In the genomic region with DNA sequence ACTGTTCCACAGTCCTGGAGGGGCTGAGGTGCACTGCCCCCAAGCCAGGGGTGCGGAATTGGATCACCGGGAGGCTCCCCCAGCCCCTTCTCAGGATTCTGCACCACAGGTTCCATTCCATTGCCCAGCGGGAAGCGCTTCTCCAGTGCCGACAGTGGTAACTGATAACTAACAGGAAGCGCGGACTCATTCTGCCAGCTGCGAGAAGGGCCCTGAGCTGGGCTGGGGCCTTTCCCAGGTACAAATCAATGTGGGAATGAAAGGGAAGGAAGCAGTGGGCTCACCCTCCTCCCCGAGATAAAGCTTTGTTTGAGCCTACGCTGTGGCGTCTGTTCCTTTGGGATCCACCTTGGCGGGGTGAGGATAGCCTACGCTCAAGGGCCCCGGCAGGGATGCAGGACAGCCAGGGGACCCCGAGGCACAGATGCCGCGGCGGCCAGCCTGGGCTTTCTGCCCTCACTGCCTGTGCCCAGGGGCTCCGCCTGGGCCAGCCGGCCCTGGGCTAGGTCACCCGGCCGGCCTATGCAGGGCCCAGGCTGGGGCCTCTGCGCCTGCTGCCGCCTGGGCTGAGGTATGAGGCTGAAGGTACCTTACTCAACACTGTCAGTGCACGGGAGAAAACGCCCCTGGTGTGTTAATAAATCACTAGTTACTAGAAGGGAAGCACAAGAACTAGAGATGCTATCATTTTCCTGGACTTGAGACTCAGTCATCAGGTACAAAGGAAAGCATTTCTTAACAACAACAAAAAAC, we compare ENCODE assay signal across 1 cellular context.
TF ChIP-seq lines count a peak whose summit lies in the region.

No MANE protein-coding gene starts in this region.

TF ChIP-seq in K562, 482 proteins besides CTCF, POLR2A, EP300 and RAD21:
- TF ChIP-seq, protein P1, sequence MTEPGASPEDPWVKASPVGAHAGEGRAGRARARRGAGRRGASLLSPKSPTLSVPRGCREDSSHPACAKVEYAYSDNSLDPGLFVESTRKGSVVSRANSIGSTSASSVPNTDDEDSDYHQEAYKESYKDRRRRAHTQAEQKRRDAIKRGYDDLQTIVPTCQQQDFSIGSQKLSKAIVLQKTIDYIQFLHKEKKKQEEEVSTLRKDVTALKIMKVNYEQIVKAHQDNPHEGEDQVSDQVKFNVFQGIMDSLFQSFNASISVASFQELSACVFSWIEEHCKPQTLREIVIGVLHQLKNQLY (CRISPR knock-in tag; conservative IDR thresholded peaks at IDR 0.05) = no peak
- TF ChIP-seq FOXJ2 (tag; IDR thresholded peaks at IDR 0.05) = no peak
- TF ChIP-seq RFX5 (IDR thresholded peaks at IDR 0.05; ENCODE audit: low read depth, low read length) = no peak
- no peak for TF ChIP-seq HOXB6 (CRISPR knock-in tag; IDR thresholded peaks at IDR 0.05; ENCODE audit: borderline replicate concordance)
- TF ChIP-seq SPI1 (IDR thresholded peaks at IDR 0.05; ENCODE audit: borderline replicate concordance, low read depth, low read length) = no peak
- TF ChIP-seq, protein P2, sequence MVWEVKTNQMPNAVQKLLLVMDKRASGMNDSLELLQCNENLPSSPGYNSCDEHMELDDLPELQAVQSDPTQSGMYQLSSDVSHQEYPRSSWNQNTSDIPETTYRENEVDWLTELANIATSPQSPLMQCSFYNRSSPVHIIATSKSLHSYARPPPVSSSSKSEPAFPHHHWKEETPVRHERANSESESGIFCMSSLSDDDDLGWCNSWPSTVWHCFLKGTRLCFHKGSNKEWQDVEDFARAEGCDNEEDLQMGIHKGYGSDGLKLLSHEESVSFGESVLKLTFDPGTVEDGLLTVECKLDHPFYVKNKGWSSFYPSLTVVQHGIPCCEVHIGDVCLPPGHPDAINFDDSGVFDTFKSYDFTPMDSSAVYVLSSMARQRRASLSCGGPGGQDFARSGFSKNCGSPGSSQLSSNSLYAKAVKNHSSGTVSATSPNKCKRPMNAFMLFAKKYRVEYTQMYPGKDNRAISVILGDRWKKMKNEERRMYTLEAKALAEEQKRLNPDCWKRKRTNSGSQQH (CRISPR knock-in tag; IDR thresholded peaks at IDR 0.05) = no peak
- TF ChIP-seq, protein P3, sequence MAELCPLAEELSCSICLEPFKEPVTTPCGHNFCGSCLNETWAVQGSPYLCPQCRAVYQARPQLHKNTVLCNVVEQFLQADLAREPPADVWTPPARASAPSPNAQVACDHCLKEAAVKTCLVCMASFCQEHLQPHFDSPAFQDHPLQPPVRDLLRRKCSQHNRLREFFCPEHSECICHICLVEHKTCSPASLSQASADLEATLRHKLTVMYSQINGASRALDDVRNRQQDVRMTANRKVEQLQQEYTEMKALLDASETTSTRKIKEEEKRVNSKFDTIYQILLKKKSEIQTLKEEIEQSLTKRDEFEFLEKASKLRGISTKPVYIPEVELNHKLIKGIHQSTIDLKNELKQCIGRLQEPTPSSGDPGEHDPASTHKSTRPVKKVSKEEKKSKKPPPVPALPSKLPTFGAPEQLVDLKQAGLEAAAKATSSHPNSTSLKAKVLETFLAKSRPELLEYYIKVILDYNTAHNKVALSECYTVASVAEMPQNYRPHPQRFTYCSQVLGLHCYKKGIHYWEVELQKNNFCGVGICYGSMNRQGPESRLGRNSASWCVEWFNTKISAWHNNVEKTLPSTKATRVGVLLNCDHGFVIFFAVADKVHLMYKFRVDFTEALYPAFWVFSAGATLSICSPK (IDR thresholded peaks at IDR 0.05; ENCODE audit: borderline replicate concordance) = no peak
- TF ChIP-seq, protein P4, sequence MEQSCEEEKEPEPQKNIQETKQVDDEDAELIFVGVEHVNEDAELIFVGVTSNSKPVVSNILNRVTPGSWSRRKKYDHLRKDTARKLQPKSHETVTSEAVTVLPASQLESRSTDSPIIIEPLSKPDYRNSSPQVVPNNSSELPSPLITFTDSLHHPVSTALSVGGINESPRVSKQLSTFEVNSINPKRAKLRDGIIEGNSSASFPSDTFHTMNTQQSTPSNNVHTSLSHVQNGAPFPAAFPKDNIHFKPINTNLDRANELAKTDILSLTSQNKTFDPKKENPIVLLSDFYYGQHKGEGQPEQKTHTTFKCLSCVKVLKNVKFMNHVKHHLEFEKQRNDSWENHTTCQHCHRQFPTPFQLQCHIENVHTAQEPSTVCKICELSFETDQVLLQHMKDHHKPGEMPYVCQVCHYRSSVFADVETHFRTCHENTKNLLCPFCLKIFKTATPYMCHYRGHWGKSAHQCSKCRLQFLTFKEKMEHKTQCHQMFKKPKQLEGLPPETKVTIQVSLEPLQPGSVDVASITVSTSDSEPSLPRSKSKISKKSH (CRISPR knock-in tag; IDR thresholded peaks at IDR 0.05) = no peak
- TF ChIP-seq, protein P5, sequence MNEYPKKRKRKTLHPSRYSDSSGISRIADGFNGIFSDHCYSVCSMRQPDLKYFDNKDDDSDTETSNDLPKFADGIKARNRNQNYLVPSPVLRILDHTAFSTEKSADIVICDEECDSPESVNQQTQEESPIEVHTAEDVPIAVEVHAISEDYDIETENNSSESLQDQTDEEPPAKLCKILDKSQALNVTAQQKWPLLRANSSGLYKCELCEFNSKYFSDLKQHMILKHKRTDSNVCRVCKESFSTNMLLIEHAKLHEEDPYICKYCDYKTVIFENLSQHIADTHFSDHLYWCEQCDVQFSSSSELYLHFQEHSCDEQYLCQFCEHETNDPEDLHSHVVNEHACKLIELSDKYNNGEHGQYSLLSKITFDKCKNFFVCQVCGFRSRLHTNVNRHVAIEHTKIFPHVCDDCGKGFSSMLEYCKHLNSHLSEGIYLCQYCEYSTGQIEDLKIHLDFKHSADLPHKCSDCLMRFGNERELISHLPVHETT (CRISPR knock-in tag; conservative IDR thresholded peaks at IDR 0.05 in 1 of 2, IDR thresholded peaks at IDR 0.05 in 1 of 2) = no peak
- TF ChIP-seq, protein P6, sequence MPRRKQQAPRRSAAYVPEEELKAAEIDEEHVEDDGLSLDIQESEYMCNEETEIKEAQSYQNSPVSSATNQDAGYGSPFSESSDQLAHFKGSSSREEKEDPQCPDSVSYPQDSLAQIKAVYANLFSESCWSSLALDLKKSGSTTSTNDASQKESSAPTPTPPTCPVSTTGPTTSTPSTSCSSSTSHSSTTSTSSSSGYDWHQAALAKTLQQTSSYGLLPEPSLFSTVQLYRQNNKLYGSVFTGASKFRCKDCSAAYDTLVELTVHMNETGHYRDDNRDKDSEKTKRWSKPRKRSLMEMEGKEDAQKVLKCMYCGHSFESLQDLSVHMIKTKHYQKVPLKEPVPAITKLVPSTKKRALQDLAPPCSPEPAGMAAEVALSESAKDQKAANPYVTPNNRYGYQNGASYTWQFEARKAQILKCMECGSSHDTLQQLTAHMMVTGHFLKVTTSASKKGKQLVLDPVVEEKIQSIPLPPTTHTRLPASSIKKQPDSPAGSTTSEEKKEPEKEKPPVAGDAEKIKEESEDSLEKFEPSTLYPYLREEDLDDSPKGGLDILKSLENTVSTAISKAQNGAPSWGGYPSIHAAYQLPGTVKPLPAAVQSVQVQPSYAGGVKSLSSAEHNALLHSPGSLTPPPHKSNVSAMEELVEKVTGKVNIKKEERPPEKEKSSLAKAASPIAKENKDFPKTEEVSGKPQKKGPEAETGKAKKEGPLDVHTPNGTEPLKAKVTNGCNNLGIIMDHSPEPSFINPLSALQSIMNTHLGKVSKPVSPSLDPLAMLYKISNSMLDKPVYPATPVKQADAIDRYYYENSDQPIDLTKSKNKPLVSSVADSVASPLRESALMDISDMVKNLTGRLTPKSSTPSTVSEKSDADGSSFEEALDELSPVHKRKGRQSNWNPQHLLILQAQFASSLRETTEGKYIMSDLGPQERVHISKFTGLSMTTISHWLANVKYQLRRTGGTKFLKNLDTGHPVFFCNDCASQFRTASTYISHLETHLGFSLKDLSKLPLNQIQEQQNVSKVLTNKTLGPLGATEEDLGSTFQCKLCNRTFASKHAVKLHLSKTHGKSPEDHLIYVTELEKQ (CRISPR knock-in tag; IDR thresholded peaks at IDR 0.05) = no peak
- no peak for TF ChIP-seq SRSF3 (IDR thresholded peaks at IDR 0.05; ENCODE audit: insufficient read depth, low read length)
- TF ChIP-seq ATF7 (IDR thresholded peaks at IDR 0.05) = no peak
- TF ChIP-seq, protein P7, sequence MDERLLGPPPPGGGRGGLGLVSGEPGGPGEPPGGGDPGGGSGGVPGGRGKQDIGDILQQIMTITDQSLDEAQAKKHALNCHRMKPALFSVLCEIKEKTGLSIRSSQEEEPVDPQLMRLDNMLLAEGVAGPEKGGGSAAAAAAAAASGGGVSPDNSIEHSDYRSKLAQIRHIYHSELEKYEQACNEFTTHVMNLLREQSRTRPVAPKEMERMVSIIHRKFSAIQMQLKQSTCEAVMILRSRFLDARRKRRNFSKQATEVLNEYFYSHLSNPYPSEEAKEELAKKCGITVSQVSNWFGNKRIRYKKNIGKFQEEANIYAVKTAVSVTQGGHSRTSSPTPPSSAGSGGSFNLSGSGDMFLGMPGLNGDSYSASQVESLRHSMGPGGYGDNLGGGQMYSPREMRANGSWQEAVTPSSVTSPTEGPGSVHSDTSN (CRISPR knock-in tag; IDR thresholded peaks at IDR 0.05; ENCODE audit: low read depth) = no peak
- TF ChIP-seq, protein P7 (tag; conservative IDR thresholded peaks at IDR 0.05; ENCODE audit: low read depth) = no peak
- no peak for TF ChIP-seq HMGN3 (IDR thresholded peaks at IDR 0.05; ENCODE audit: borderline replicate concordance, extremely low read depth, insufficient read length, low read depth, low read length)
- TF ChIP-seq, protein P8, sequence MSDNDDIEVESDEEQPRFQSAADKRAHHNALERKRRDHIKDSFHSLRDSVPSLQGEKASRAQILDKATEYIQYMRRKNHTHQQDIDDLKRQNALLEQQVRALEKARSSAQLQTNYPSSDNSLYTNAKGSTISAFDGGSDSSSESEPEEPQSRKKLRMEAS (CRISPR knock-in tag; IDR thresholded peaks at IDR 0.05) = no peak
- no peak for TF ChIP-seq NFE2 (IDR thresholded peaks at IDR 0.05; ENCODE audit: low read depth)
- TF ChIP-seq, protein P9, sequence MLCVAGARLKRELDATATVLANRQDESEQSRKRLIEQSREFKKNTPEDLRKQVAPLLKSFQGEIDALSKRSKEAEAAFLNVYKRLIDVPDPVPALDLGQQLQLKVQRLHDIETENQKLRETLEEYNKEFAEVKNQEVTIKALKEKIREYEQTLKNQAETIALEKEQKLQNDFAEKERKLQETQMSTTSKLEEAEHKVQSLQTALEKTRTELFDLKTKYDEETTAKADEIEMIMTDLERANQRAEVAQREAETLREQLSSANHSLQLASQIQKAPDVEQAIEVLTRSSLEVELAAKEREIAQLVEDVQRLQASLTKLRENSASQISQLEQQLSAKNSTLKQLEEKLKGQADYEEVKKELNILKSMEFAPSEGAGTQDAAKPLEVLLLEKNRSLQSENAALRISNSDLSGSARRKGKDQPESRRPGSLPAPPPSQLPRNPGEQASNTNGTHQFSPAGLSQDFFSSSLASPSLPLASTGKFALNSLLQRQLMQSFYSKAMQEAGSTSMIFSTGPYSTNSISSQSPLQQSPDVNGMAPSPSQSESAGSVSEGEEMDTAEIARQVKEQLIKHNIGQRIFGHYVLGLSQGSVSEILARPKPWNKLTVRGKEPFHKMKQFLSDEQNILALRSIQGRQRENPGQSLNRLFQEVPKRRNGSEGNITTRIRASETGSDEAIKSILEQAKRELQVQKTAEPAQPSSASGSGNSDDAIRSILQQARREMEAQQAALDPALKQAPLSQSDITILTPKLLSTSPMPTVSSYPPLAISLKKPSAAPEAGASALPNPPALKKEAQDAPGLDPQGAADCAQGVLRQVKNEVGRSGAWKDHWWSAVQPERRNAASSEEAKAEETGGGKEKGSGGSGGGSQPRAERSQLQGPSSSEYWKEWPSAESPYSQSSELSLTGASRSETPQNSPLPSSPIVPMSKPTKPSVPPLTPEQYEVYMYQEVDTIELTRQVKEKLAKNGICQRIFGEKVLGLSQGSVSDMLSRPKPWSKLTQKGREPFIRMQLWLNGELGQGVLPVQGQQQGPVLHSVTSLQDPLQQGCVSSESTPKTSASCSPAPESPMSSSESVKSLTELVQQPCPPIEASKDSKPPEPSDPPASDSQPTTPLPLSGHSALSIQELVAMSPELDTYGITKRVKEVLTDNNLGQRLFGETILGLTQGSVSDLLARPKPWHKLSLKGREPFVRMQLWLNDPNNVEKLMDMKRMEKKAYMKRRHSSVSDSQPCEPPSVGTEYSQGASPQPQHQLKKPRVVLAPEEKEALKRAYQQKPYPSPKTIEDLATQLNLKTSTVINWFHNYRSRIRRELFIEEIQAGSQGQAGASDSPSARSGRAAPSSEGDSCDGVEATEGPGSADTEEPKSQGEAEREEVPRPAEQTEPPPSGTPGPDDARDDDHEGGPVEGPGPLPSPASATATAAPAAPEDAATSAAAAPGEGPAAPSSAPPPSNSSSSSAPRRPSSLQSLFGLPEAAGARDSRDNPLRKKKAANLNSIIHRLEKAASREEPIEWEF (CRISPR knock-in tag; IDR thresholded peaks at IDR 0.05) = no peak
- no peak for TF ChIP-seq TCF3 (CRISPR knock-in tag; IDR thresholded peaks at IDR 0.05)
